6 cellular contexts compared by ENCODE assay signal in genomic region chr11:67803065-67803464, GRCh38.
DNase-seq lines count a peak whose midpoint lies in the region; ATAC-seq and TF ChIP-seq lines count a peak whose summit lies in the region.
"Not testable (repeated sequence)": the region's sequence is repeated elsewhere in the genome, so short reads cannot be mapped to it uniquely, and the experiment has no call there.

No MANE protein-coding gene starts in this region.

- POLR2A ChIA-PET in PC-3 (lab: Charles Lee; ENCODE audit: unreplicated experiment): not testable (repeated sequence)

- H3K4me1 Mint-ChIP-seq in Calu3 (ENCODE audit: low read depth, unreplicated experiment) (peaks cover 26% of the 10 kb centered on the region), endodermal cell (peaks cover 25% of the 10 kb centered on the region), neural crest cell (peaks cover 20% of the 10 kb centered on the region)
- peaks cover 12% of the 10 kb centered on the region for H3K4me1 Mint-ChIP-seq in activated T-helper 2 cell treated with anti-CD3 and anti-CD28 coated beads, Interferon-gamma antibody, Interleukin-2, Interleukin-4, amounts not matched to agents 10 μg/mL and 5 μg/mL and 100 μg/mL, durations not matched to agents 14 hours and 24 hours and 36 hours (ENCODE audit: low read depth)

- peaks cover 22% of the 10 kb centered on the region for H3K36me3 Mint-ChIP-seq in Calu3 (ENCODE audit: insufficient read depth, unreplicated experiment)
- H3K36me3 Mint-ChIP-seq in activated T-helper 2 cell treated with anti-CD3 and anti-CD28 coated beads, Interferon-gamma antibody, Interleukin-2, Interleukin-4, amounts not matched to agents 10 μg/mL and 5 μg/mL and 100 μg/mL, durations not matched to agents 14 hours and 24 hours and 36 hours (ENCODE audit: low read depth); endodermal cell (ENCODE audit: low read depth); neural crest cell (ENCODE audit: low read depth): not testable (repeated sequence)

- H3K79me2 ChIP-seq in PC-3 (ENCODE audit: low read length): not testable (repeated sequence)

- H3K4me1 ChIP-seq in PC-3 (ENCODE audit: insufficient read depth, low read length): peaks cover 26% of the 10 kb centered on the region
- not testable (repeated sequence) for H3K4me1 ChIP-seq in endodermal cell (ENCODE audit: control insufficient read depth, insufficient read depth, low read length)

- H3K9me2 ChIP-seq in PC-3 (replicated peaks; ENCODE audit: low read length): not testable (repeated sequence)

- H3K27ac Mint-ChIP-seq in Calu3 (ENCODE audit: unreplicated experiment); activated T-helper 2 cell treated with anti-CD3 and anti-CD28 coated beads, Interferon-gamma antibody, Interleukin-2, Interleukin-4, amounts not matched to agents 10 μg/mL and 5 μg/mL and 100 μg/mL, durations not matched to agents 14 hours and 24 hours and 36 hours; endodermal cell; neural crest cell (ENCODE audit: unreplicated experiment): not testable (repeated sequence)

- H3K9me3 ChIP-seq in PC-3 (ENCODE audit: low read length); endodermal cell (ENCODE audit: control insufficient read depth, low read length): not testable (repeated sequence)

- H3K4me2 ChIP-seq in PC-3 (ENCODE audit: low read length): peak overlapping the region; percentile 100; the same call in 1 of the 2 replicates

- not testable (repeated sequence) for H3K4me3 Mint-ChIP-seq in Calu3 (ENCODE audit: low read depth, unreplicated experiment); endodermal cell
- peak overlapping the region; percentile 11 for H3K4me3 Mint-ChIP-seq in activated T-helper 2 cell treated with anti-CD3 and anti-CD28 coated beads, Interferon-gamma antibody, Interleukin-2, Interleukin-4, amounts not matched to agents 10 μg/mL and 5 μg/mL and 100 μg/mL, durations not matched to agents 14 hours and 24 hours and 36 hours (ENCODE audit: low read depth)
- peak overlapping the region; percentile 79 for H3K4me3 Mint-ChIP-seq in neural crest cell

- DNase-seq in Calu3: peak; percentile 23
- peak; percentile 31 for DNase-seq in M059J (ENCODE audit: low read depth)
- peak; percentile 59 for DNase-seq in PC-3
- not testable (repeated sequence) for DNase-seq in activated T-helper 2 cell treated with anti-CD3 and anti-CD28 coated beads, Interferon-gamma antibody, Interleukin-2, Interleukin-4, amounts not matched to agents 10 μg/mL and 5 μg/mL and 100 μg/mL, durations not matched to agents 14 hours and 24 hours and 36 hours (ENCODE audit: low spot score); neural crest cell (ENCODE audit: low read depth, low spot score)
- peak; percentile 27 for DNase-seq in endodermal cell

- H3K4me3 ChIP-seq in PC-3 (ENCODE audit: low read length); endodermal cell (ENCODE audit: low read length): not testable (repeated sequence)

- TF ChIP-seq CTCF in Calu3 (IDR thresholded peaks at IDR 0.05; ENCODE audit: unreplicated experiment); PC-3 (conservative IDR thresholded peaks at IDR 0.05; ENCODE audit: low read depth, low read length); endodermal cell (conservative IDR thresholded peaks at IDR 0.05); neural crest cell (conservative IDR thresholded peaks at IDR 0.05): not testable (repeated sequence)

- 0 out of 2 replicates have a peak overlapping the region, but pooled peaks have one; percentile 13 for H3K27ac ChIP-seq in PC-3 (ENCODE audit: low read length)
- H3K27ac ChIP-seq in endodermal cell (ENCODE audit: low read depth, low read length): not testable (repeated sequence)

- H3K9me3 Mint-ChIP-seq in Calu3 (ENCODE audit: low read depth, unreplicated experiment); activated T-helper 2 cell treated with anti-CD3 and anti-CD28 coated beads, Interferon-gamma antibody, Interleukin-2, Interleukin-4, amounts not matched to agents 10 μg/mL and 5 μg/mL and 100 μg/mL, durations not matched to agents 14 hours and 24 hours and 36 hours; endodermal cell; neural crest cell: not testable (repeated sequence)

- 87 to 90% methylated on average over 5 to 7 of the region's 7 CpGs for WGBS in endodermal cell (ENCODE audit: insufficient coverage in 1 of 2, insufficient read length in 1 of 2), 2 experiments

- H3K36me3 ChIP-seq in PC-3 (ENCODE audit: low read depth, low read length); endodermal cell (ENCODE audit: control insufficient read depth, insufficient read depth, low read length): not testable (repeated sequence)

- not testable (repeated sequence) for H3K27me3 ChIP-seq in PC-3 (ENCODE audit: low read length); endodermal cell (ENCODE audit: control insufficient read depth, insufficient read depth, low read length, poor library complexity, severe bottlenecking)

- ATAC-seq in PC-3: not testable (repeated sequence)

- H3F3A ChIP-seq in PC-3 (ENCODE audit: low read length, unreplicated experiment): not testable (repeated sequence)

- intact Hi-C loops in Calu3 (cut with micrococcal nuclease; ENCODE audit: unreplicated experiment); PC-3 (cut with micrococcal nuclease); activated T-helper 2 cell treated with anti-CD3 and anti-CD28 coated beads, Interferon-gamma antibody, Interleukin-2, Interleukin-4, amounts not matched to agents 10 μg/mL and 5 μg/mL and 100 μg/mL, durations not matched to agents 14 hours and 24 hours and 36 hours (cut with micrococcal nuclease): not testable (repeated sequence)

- not testable (repeated sequence) for H3K9ac ChIP-seq in PC-3 (ENCODE audit: low read length); endodermal cell (ENCODE audit: extremely low read depth, low read length, poor library complexity, severe bottlenecking)

- not testable (repeated sequence) for H2AFZ ChIP-seq in PC-3 (ENCODE audit: low read length)

- not testable (repeated sequence) for H3K27me3 Mint-ChIP-seq in Calu3 (ENCODE audit: unreplicated experiment); activated T-helper 2 cell treated with anti-CD3 and anti-CD28 coated beads, Interferon-gamma antibody, Interleukin-2, Interleukin-4, amounts not matched to agents 10 μg/mL and 5 μg/mL and 100 μg/mL, durations not matched to agents 14 hours and 24 hours and 36 hours (ENCODE audit: low read depth); endodermal cell (ENCODE audit: insufficient read depth)
- H3K27me3 Mint-ChIP-seq in neural crest cell (ENCODE audit: low read depth): peaks cover 11% of the 10 kb centered on the region

- BruUV-seq in Calu3 (replicated peaks; lab: Mats Ljungman, UMichigan); PC-3 (replicated peaks; lab: Mats Ljungman, UMichigan): not testable (repeated sequence)

- CTCF ChIA-PET in Calu3 (lab: Charles Lee); PC-3 (lab: Charles Lee): not testable (repeated sequence)

- not testable (repeated sequence) for H4K20me1 ChIP-seq in PC-3 (ENCODE audit: low read length)
